8 cellular contexts compared by ENCODE assay signal in genomic region chr19:46990998-46991676, GRCh38. TPM values are rescaled to one million over a fixed set of nuclear protein-coding genes. Genes with fewer than 3 reads are reported as not detected.
DNase-seq lines count a peak whose midpoint lies in the region; ATAC-seq lines count a peak whose summit lies in the region.

No MANE protein-coding gene starts in this region.

- ATAC-seq in left ventricle myocardium superior = peak; percentile 69
- ATAC-seq in HG03354 (IDR thresholded peaks at IDR 0.05; ENCODE audit: poor library complexity, severe bottlenecking, unreplicated experiment) = no peak
- no peak for ATAC-seq in HG02588 (IDR thresholded peaks at IDR 0.05; ENCODE audit: unreplicated experiment)

- peak; percentile 79 for DNase-seq in Daoy (ENCODE audit: low read depth)
- peak; percentile 28 for DNase-seq in NCI-H1092 (lab: John Stamatoyannopoulos, UW)
- DNase-seq in T-helper 1 cell = peak; percentile 26 to 61 (median 50)
- DNase-seq in left ventricle myocardium superior = peak; percentile 84
- peak; percentile 88 for DNase-seq in putamen (ENCODE audit: low spot score)

- H3K27ac ChIP-seq in angular gyrus (ENCODE audit: low read depth, low read length) = peak overlapping the region; percentile 42

- intact Hi-C loops in left ventricle myocardium superior (cut with micrococcal nuclease) = loop anchor here (5.0 kb wide), 1 partner anchor 134 kb away; no protein-coding TSS in a partner anchor

RNA-seq across cellular contexts. Expression of gene NPAS1, which starts 28.5 kb away (rescaled TPM):
- 0.27 TPM in 1 of 2 replicates, not detected in the other for total RNA-seq in Daoy (2014; rRNA removed; shearing (Covaris generic))
- 0.32 TPM for total RNA-seq in left ventricle myocardium superior

RNA-seq across cellular contexts. Expression of gene TMEM160, which starts 57.3 kb away (rescaled TPM):
- total RNA-seq in Daoy (2014; rRNA removed; shearing (Covaris generic)) = 46.5 and 55.0 TPM in 2 replicates
- total RNA-seq in left ventricle myocardium superior = 31.6 TPM

Comparison
In these comparisons a context has a peak if more than half of its experiments do, and no peak if none do; other contexts are left out.
1. DNase-seq: peak in every context shown above with its lines; median percentile 88 in putamen; 84 in left ventricle myocardium superior; 79 in Daoy; 50 in T-helper 1 cell; 28 in NCI-H1092.